Comparison of ENCODE assay signal across 9 cellular contexts in the genomic region with DNA sequence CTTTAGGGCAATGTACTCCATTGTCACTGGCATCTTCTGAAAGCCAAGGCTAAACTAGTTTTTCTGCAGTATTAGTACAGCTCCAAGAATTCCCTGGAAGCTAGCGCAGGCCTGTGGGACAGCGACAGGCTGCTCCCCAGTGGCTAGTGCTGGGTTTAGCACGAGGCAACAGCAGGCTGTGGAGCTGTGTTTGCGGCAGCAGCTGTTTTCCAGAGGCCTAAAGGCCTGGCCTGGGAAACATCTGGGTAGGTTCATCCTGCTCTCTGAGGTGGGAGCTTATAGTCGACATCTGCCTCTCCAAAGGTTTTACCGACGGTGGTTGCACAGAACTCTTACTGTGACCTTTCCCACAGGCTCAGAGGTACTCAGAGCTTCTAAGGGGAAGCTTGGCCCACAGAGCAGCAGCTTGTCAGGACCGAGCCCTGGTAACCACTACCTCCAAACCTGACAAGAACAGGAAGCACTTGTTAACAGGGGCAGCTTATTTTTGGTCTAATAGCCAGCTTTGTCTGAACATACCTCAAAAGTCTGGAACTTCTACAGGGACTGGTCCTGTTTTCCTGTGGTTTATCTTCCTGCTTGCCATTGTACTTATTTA. TPM values are rescaled to one million over a fixed set of nuclear protein-coding genes. Genes with fewer than 3 reads are reported as not detected.
DNase-seq lines count a peak whose midpoint lies in the region; ATAC-seq lines count a peak whose summit lies in the region.
"Had no signal": no experiment of that assay in that cellular context is flagged by ENCODE, and none has a peak within 500 bp of the region (broad histone marks: within the 10 kb centered on the region; RNA-seq: fewer than 3 reads in every experiment).

No MANE protein-coding gene starts in this region.

- H3K27ac Mint-ChIP-seq in activated T-helper 2 cell treated with anti-CD3 and anti-CD28 coated beads, Interferon-gamma antibody, Interleukin-2, Interleukin-4, amounts not matched to agents 10 μg/mL and 5 μg/mL and 100 μg/mL, durations not matched to agents 14 hours and 24 hours and 36 hours: no peak overlapping the region
- H3K27ac Mint-ChIP-seq in activated CD4-positive, alpha-beta T cell treated with anti-CD3 and anti-CD28 coated beads, Interleukin-2, amount 10 ng/mL, durations not matched to agents 24 days and 14 days: no peak overlapping the region

- no peak for ATAC-seq in HG03175 (IDR thresholded peaks at IDR 0.05; ENCODE audit: unreplicated experiment)

- H3K9me3 ChIP-seq in endocrine pancreas (ENCODE audit: control insufficient read depth, low read length): no peaks in the 10 kb centered on the region

- no peaks in the 10 kb centered on the region for H3K36me3 ChIP-seq in endocrine pancreas (ENCODE audit: control insufficient read depth, insufficient read depth, low read length)

- peaks cover 13% of the 10 kb centered on the region for H3K36me3 Mint-ChIP-seq in activated T-helper 2 cell treated with anti-CD3 and anti-CD28 coated beads, Interferon-gamma antibody, Interleukin-2, Interleukin-4, amounts not matched to agents 10 μg/mL and 5 μg/mL and 100 μg/mL, durations not matched to agents 14 hours and 24 hours and 36 hours (ENCODE audit: low read depth)
- peaks cover 16% of the 10 kb centered on the region for H3K36me3 Mint-ChIP-seq in activated CD4-positive, alpha-beta T cell treated with anti-CD3 and anti-CD28 coated beads, Interleukin-2, amount 10 ng/mL, durations not matched to agents 24 days and 14 days (ENCODE audit: low read depth)

- no peak overlapping the region for H3K4me3 ChIP-seq in endocrine pancreas (ENCODE audit: control insufficient read depth, insufficient read depth, low read length)

- H3K4me1 Mint-ChIP-seq in activated T-helper 2 cell treated with anti-CD3 and anti-CD28 coated beads, Interferon-gamma antibody, Interleukin-2, Interleukin-4, amounts not matched to agents 10 μg/mL and 5 μg/mL and 100 μg/mL, durations not matched to agents 14 hours and 24 hours and 36 hours (ENCODE audit: low read depth): no peaks in the 10 kb centered on the region
- no peaks in the 10 kb centered on the region for H3K4me1 Mint-ChIP-seq in activated CD4-positive, alpha-beta T cell treated with anti-CD3 and anti-CD28 coated beads, Interleukin-2, amount 10 ng/mL, durations not matched to agents 24 days and 14 days

- peaks cover 16% of the 10 kb centered on the region for H3K4me1 ChIP-seq in endocrine pancreas (ENCODE audit: control insufficient read depth, insufficient read depth, low read length)

- H3K4me3 Mint-ChIP-seq in activated T-helper 2 cell treated with anti-CD3 and anti-CD28 coated beads, Interferon-gamma antibody, Interleukin-2, Interleukin-4, amounts not matched to agents 10 μg/mL and 5 μg/mL and 100 μg/mL, durations not matched to agents 14 hours and 24 hours and 36 hours (ENCODE audit: low read depth): no peak overlapping the region
- H3K4me3 Mint-ChIP-seq in activated CD4-positive, alpha-beta T cell treated with anti-CD3 and anti-CD28 coated beads, Interleukin-2, amount 10 ng/mL, durations not matched to agents 24 days and 14 days: no peak overlapping the region

- intact Hi-C loops in activated T-helper 2 cell treated with anti-CD3 and anti-CD28 coated beads, Interferon-gamma antibody, Interleukin-2, Interleukin-4, amounts not matched to agents 10 μg/mL and 5 μg/mL and 100 μg/mL, durations not matched to agents 14 hours and 24 hours and 36 hours (cut with micrococcal nuclease): no loop called here
- intact Hi-C loops in activated CD4-positive, alpha-beta T cell treated with anti-CD3 and anti-CD28 coated beads, Interleukin-2, amount 10 ng/mL, durations not matched to agents 24 days and 14 days (cut with micrococcal nuclease): no loop called here

- H3K27me3 Mint-ChIP-seq in activated T-helper 2 cell treated with anti-CD3 and anti-CD28 coated beads, Interferon-gamma antibody, Interleukin-2, Interleukin-4, amounts not matched to agents 10 μg/mL and 5 μg/mL and 100 μg/mL, durations not matched to agents 14 hours and 24 hours and 36 hours (ENCODE audit: low read depth): no peaks in the 10 kb centered on the region
- no peaks in the 10 kb centered on the region for H3K27me3 Mint-ChIP-seq in activated CD4-positive, alpha-beta T cell treated with anti-CD3 and anti-CD28 coated beads, Interleukin-2, amount 10 ng/mL, durations not matched to agents 24 days and 14 days

- no peaks in the 10 kb centered on the region for H3K27me3 ChIP-seq in endocrine pancreas (ENCODE audit: control insufficient read depth, insufficient read depth, low read length)

- no peaks in the 10 kb centered on the region for H3K9me3 Mint-ChIP-seq in activated T-helper 2 cell treated with anti-CD3 and anti-CD28 coated beads, Interferon-gamma antibody, Interleukin-2, Interleukin-4, amounts not matched to agents 10 μg/mL and 5 μg/mL and 100 μg/mL, durations not matched to agents 14 hours and 24 hours and 36 hours
- no peaks in the 10 kb centered on the region for H3K9me3 Mint-ChIP-seq in activated CD4-positive, alpha-beta T cell treated with anti-CD3 and anti-CD28 coated beads, Interleukin-2, amount 10 ng/mL, durations not matched to agents 24 days and 14 days

- peak overlapping the region; percentile 31 for H3K9ac ChIP-seq in endocrine pancreas (ENCODE audit: control insufficient read depth, insufficient read depth, low read length)
- H3K9ac ChIP-seq: KMS-11 had no signal

- DNase-seq in EL: peak; percentile 18
- DNase-seq in NCI-H2171 (lab: John Stamatoyannopoulos, UW): peak; percentile 46
- DNase-seq in myocyte (ENCODE audit: low read depth): peak; percentile 64
- DNase-seq in activated T-helper 2 cell treated with anti-CD3 and anti-CD28 coated beads, Interferon-gamma antibody, Interleukin-2, Interleukin-4, amounts not matched to agents 10 μg/mL and 5 μg/mL and 100 μg/mL, durations not matched to agents 14 hours and 24 hours and 36 hours (ENCODE audit: low spot score): no peak
- DNase-seq in activated CD4-positive, alpha-beta T cell treated with anti-CD3 and anti-CD28 coated beads, Interleukin-2, amount 10 ng/mL, durations not matched to agents 24 days and 14 days: no peak
- no peak for DNase-seq in putamen (ENCODE audit: low spot score)

RNA-seq across cellular contexts. Expression of a gene that starts 17.2 kb away (rescaled TPM):
- total RNA-seq in myocyte: 29.9 and 37.4 TPM in 2 replicates
- 30.3 TPM for polyA plus RNA-seq in myocyte (2012)
- 36.0 and 38.1 TPM in 2 replicates for total RNA-seq in activated T-helper 2 cell treated with anti-CD3 and anti-CD28 coated beads, Interferon-gamma antibody, Interleukin-2, Interleukin-4, amounts not matched to agents 10 μg/mL and 5 μg/mL and 100 μg/mL, durations not matched to agents 14 hours and 24 hours and 36 hours
- total RNA-seq in activated CD4-positive, alpha-beta T cell treated with anti-CD3 and anti-CD28 coated beads, Interleukin-2, amount 10 ng/mL, durations not matched to agents 24 days and 14 days: 34.8 and 36.7 TPM in 2 replicates

RNA-seq across cellular contexts. Expression of a gene that starts 55.4 kb away (rescaled TPM):
- 0.11 and 0.42 TPM in 2 replicates for total RNA-seq in myocyte
- polyA plus RNA-seq in myocyte (2012): 0.14 TPM
- 36.2 and 38.9 TPM in 2 replicates for total RNA-seq in activated T-helper 2 cell treated with anti-CD3 and anti-CD28 coated beads, Interferon-gamma antibody, Interleukin-2, Interleukin-4, amounts not matched to agents 10 μg/mL and 5 μg/mL and 100 μg/mL, durations not matched to agents 14 hours and 24 hours and 36 hours
- total RNA-seq in activated CD4-positive, alpha-beta T cell treated with anti-CD3 and anti-CD28 coated beads, Interleukin-2, amount 10 ng/mL, durations not matched to agents 24 days and 14 days: 43.5 and 44.2 TPM in 2 replicates

RNA-seq across cellular contexts. Expression of a gene that starts 55.6 kb away (rescaled TPM):
- 11.2 TPM in 2 replicates for total RNA-seq in myocyte
- polyA plus RNA-seq in myocyte (2012): 14.3 TPM
- 96.6 and 98.1 TPM in 2 replicates for total RNA-seq in activated T-helper 2 cell treated with anti-CD3 and anti-CD28 coated beads, Interferon-gamma antibody, Interleukin-2, Interleukin-4, amounts not matched to agents 10 μg/mL and 5 μg/mL and 100 μg/mL, durations not matched to agents 14 hours and 24 hours and 36 hours
- total RNA-seq in activated CD4-positive, alpha-beta T cell treated with anti-CD3 and anti-CD28 coated beads, Interleukin-2, amount 10 ng/mL, durations not matched to agents 24 days and 14 days: 106 and 108 TPM in 2 replicates

Comparison
In these comparisons a context has a peak if more than half of its experiments do, and no peak if none do; other contexts are left out.
1. DNase-seq: peak in EL (single experiment), NCI-H2171 (single experiment) and myocyte (single experiment); none in activated T-helper 2 cell treated with anti-CD3 and anti-CD28 coated beads, Interferon-gamma antibody, Interleukin-2, Interleukin-4, amounts not matched to agents 10 μg/mL and 5 μg/mL and 100 μg/mL, durations not matched to agents 14 hours and 24 hours and 36 hours (single experiment), activated CD4-positive, alpha-beta T cell treated with anti-CD3 and anti-CD28 coated beads, Interleukin-2, amount 10 ng/mL, durations not matched to agents 24 days and 14 days (single experiment) and putamen (single experiment).
2. RNA of a gene that starts 55.4 kb away (total RNA-seq): 43.5 to 44.2 TPM in activated CD4-positive, alpha-beta T cell treated with anti-CD3 and anti-CD28 coated beads, Interleukin-2, amount 10 ng/mL, durations not matched to agents 24 days and 14 days and 36.2 to 38.9 TPM in activated T-helper 2 cell treated with anti-CD3 and anti-CD28 coated beads, Interferon-gamma antibody, Interleukin-2, Interleukin-4, amounts not matched to agents 10 μg/mL and 5 μg/mL and 100 μg/mL, durations not matched to agents 14 hours and 24 hours and 36 hours; 0.11 to 0.42 TPM in myocyte; every median in the first group is over 10 times any median in the second.